Comparison of ENCODE assay signal across 16 cellular contexts in genomic region chr3:195084746-195085145, GRCh38.
DNase-seq lines count a peak whose midpoint lies in the region; ATAC-seq and TF ChIP-seq lines count a peak whose summit lies in the region.
"Had no signal": no experiment of that assay in that cellular context is flagged by ENCODE, and none has a peak within 500 bp of the region (broad histone marks: within the 10 kb centered on the region; RNA-seq: fewer than 3 reads in every experiment).

No MANE protein-coding gene starts in this region.

- peaks cover 0 to 3% (median 3%) of the 10 kb centered on the region in 3 donors for H3K27me3 Mint-ChIP-seq in CD14-positive monocyte (ENCODE audit: low read depth in 3 of 3)
- no peaks in the 10 kb centered on the region for H3K27me3 Mint-ChIP-seq in stimulated activated naive B cell treated with anti-CD40 and anti-IgM and Interleukin-4, amounts not matched to agents 10 μg/mL and 1 μg/mL and 100 μg/mL, for 72 hours
- H3K27me3 Mint-ChIP-seq: CD4-positive, alpha-beta T cell had no signal

- peak overlapping the region in 1 of 7 donors; percentile 54 for H3K27ac Mint-ChIP-seq in CD14-positive monocyte
- peak overlapping the region; percentile 51 for H3K27ac Mint-ChIP-seq in stimulated activated naive B cell treated with anti-CD40 and anti-IgM and Interleukin-4, amounts not matched to agents 10 μg/mL and 1 μg/mL and 100 μg/mL, for 72 hours
- H3K27ac Mint-ChIP-seq: CD4-positive, alpha-beta T cell; GM23338 had no signal

- H3K9me3 Mint-ChIP-seq in CD14-positive monocyte: no peaks in the 10 kb centered on the region
- H3K9me3 Mint-ChIP-seq in stimulated activated naive B cell treated with anti-CD40 and anti-IgM and Interleukin-4, amounts not matched to agents 10 μg/mL and 1 μg/mL and 100 μg/mL, for 72 hours: no peaks in the 10 kb centered on the region
- H3K9me3 Mint-ChIP-seq: CD4-positive, alpha-beta T cell had no signal

- DNase-seq in cardiac septum (ENCODE audit: low spot score) (peak; percentile 54), left ventricle myocardium superior (no peak), CD14-positive monocyte (ENCODE audit: low spot score) (peak; percentile 23), lower lobe of right lung (peak; percentile 11), coronary artery (ENCODE audit: low spot score) (no peak), NCI-H510A treated with DMSO at 0.1 percent for 48 hours (lab: John Stamatoyannopoulos, UW) (no peak)
- DNase-seq in stimulated activated naive B cell treated with anti-CD40 and anti-IgM and Interleukin-4, amounts not matched to agents 10 μg/mL and 1 μg/mL and 100 μg/mL, for 72 hours: no peak
- DNase-seq: CD4-positive, alpha-beta T cell; DMS153; DMS79 treated with DMSO at 0.1 percent for 48 hours; EL; H7; IMR-90 had no signal

- H3K36me3 Mint-ChIP-seq in CD14-positive monocyte: peaks cover 7 to 15% of the 10 kb centered on the region in 2 donors
- H3K36me3 Mint-ChIP-seq in stimulated activated naive B cell treated with anti-CD40 and anti-IgM and Interleukin-4, amounts not matched to agents 10 μg/mL and 1 μg/mL and 100 μg/mL, for 72 hours: peaks cover 0 to 11% of the 10 kb centered on the region in 2 donors

- peaks cover 25% of the 10 kb centered on the region for H3K4me1 Mint-ChIP-seq in CD14-positive monocyte
- H3K4me1 Mint-ChIP-seq in stimulated activated naive B cell treated with anti-CD40 and anti-IgM and Interleukin-4, amounts not matched to agents 10 μg/mL and 1 μg/mL and 100 μg/mL, for 72 hours: peaks cover 18 to 29% of the 10 kb centered on the region in 2 donors

- TF ChIP-seq CTCF in CD14-positive monocyte (IDR thresholded peaks at IDR 0.05) (no peak), lower lobe of right lung (IDR thresholded peaks at IDR 0.05) (no peak), coronary artery (IDR thresholded peaks at IDR 0.05) (no peak)

- no peaks in the 10 kb centered on the region for H3K9me3 ChIP-seq in lower lobe of right lung

- H3K27ac ChIP-seq in lower lobe of right lung: no peak overlapping the region
- no peak overlapping the region for H3K27ac ChIP-seq in coronary artery
- H3K27ac ChIP-seq: 22Rv1 had no signal

- H3K4me3 ChIP-seq in lower lobe of right lung (no peak overlapping the region), coronary artery (no peak overlapping the region)
- H3K4me3 ChIP-seq: GM23338 had no signal

- H3K27me3 ChIP-seq in lower lobe of right lung (ENCODE audit: low read depth): no peaks in the 10 kb centered on the region

- H3K4me3 Mint-ChIP-seq in CD14-positive monocyte: no peak overlapping the region
- no peak overlapping the region for H3K4me3 Mint-ChIP-seq in stimulated activated naive B cell treated with anti-CD40 and anti-IgM and Interleukin-4, amounts not matched to agents 10 μg/mL and 1 μg/mL and 100 μg/mL, for 72 hours
- H3K4me3 Mint-ChIP-seq: CD4-positive, alpha-beta T cell; GM23338 had no signal

- no peaks in the 10 kb centered on the region for H3K36me3 ChIP-seq in lower lobe of right lung

- ATAC-seq in left ventricle myocardium superior (no peak), lower lobe of right lung (no peak), HG03469 (IDR thresholded peaks at IDR 0.05; ENCODE audit: unreplicated experiment) (no peak)
- no peak for ATAC-seq in stimulated activated naive B cell treated with anti-CD40 and anti-IgM and Interleukin-4, amounts not matched to agents 10 μg/mL and 1 μg/mL and 100 μg/mL, for 72 hours (replicated peaks)
- ATAC-seq: GM23338 had no signal

- peaks cover 26% of the 10 kb centered on the region for H3K4me1 ChIP-seq in lower lobe of right lung

- intact Hi-C loops in cardiac septum (cut with DNase I) (no loop called here), left ventricle myocardium superior (cut with micrococcal nuclease) (no loop called here), CD14-positive monocyte (cut with micrococcal nuclease) (no loop called here), lower lobe of right lung (cut with DNase I) (no loop called here)

Comparison
In these comparisons a context has a peak if more than half of its experiments do, and no peak if none do; other contexts are left out.
1. DNase-seq: peak in cardiac septum (single experiment), CD14-positive monocyte (single experiment) and lower lobe of right lung (single experiment); none in left ventricle myocardium superior (single experiment), stimulated activated naive B cell treated with anti-CD40 and anti-IgM and Interleukin-4, amounts not matched to agents 10 μg/mL and 1 μg/mL and 100 μg/mL, for 72 hours (single experiment), coronary artery (single experiment) and NCI-H510A treated with DMSO at 0.1 percent for 48 hours (single experiment).